Comparison of ENCODE assay signal across 6 cellular contexts in genomic region chr10:29570248-29570647, GRCh38.
DNase-seq lines count a peak whose midpoint lies in the region; ATAC-seq, FAIRE-seq and TF ChIP-seq lines count a peak whose summit lies in the region.
"Not testable (repeated sequence)": the region's sequence is repeated elsewhere in the genome, so short reads cannot be mapped to it uniquely, and the experiment has no call there.

No MANE protein-coding gene starts in this region.

- DNase-seq in D721Med (ENCODE audit: insufficient read length, low spot score); HTR-8/SVneo (ENCODE audit: insufficient read length, low spot score); SK-N-SH; GM12878 (ENCODE audit: low read depth, low spot score); hepatocyte (ENCODE audit: low spot score); pancreas: not testable (repeated sequence)

- in situ Hi-C loops in GM12878 (cut with MboI): not testable (repeated sequence)

- peak overlapping the region; percentile 53 to 77; a peak in 3 of 4 replicates for H3K27ac ChIP-seq in SK-N-SH (ENCODE audit: low read depth in 2 of 2, low read length in 1 of 2)
- H3K27ac ChIP-seq in GM12878 (ENCODE audit: control insufficient read depth, insufficient read depth); hepatocyte; pancreas: not testable (repeated sequence)

- H3K4me2 ChIP-seq in SK-N-SH: peak overlapping the region; percentile 39; the same call in 1 of the 2 replicates
- H3K4me2 ChIP-seq in GM12878 (ENCODE audit: control insufficient read depth, insufficient read depth): not testable (repeated sequence)
- H3K4me2 ChIP-seq in hepatocyte: peak overlapping the region; percentile 1

- peaks cover 7 to 16% of the 10 kb centered on the region in 2 experiments for H3K4me1 ChIP-seq in SK-N-SH (ENCODE audit: control insufficient read depth in 1 of 2, insufficient read depth in 2 of 2, low read depth in 1 of 2, low read length in 1 of 2)
- not testable (repeated sequence) for H3K4me1 ChIP-seq in GM12878 (ENCODE audit: control insufficient read depth, insufficient read depth, low read length); hepatocyte (ENCODE audit: insufficient read depth); pancreas

- not testable (repeated sequence) for TF ChIP-seq POLR2A in GM12878 (IDR thresholded peaks at IDR 0.05; ENCODE audit: low read depth, low read length)

- not testable (repeated sequence) for TF ChIP-seq CTCF in D721Med (IDR thresholded peaks at IDR 0.05; ENCODE audit: insufficient read depth, missing control alignments); SK-N-SH (IDR thresholded peaks at IDR 0.05); GM12878 (IDR thresholded peaks at IDR 0.05 in 2 of 3, conservative IDR thresholded peaks at IDR 0.05 in 1 of 3; ENCODE audit: control insufficient read depth in 2 of 3, extremely low read depth in 1 of 3, insufficient read depth in 1 of 3, low read depth in 3 of 3, low read length in 3 of 3); hepatocyte (IDR thresholded peaks at IDR 0.05; ENCODE audit: poor library complexity); pancreas (IDR thresholded peaks at IDR 0.05)

- RAD21 ChIA-PET in GM12878 (lab: Charles Lee; ENCODE audit: unreplicated experiment): not testable (repeated sequence)

- ATAC-seq in GM12878: peak; percentile 51
- ATAC-seq in pancreas: not testable (repeated sequence)

- WGBS in SK-N-SH (ENCODE audit: low lambda C conversion rate): 19% methylated on average over 2 of the region's 2 CpGs
- 15% methylated on average over 2 of the region's 2 CpGs for WGBS in GM12878 (ENCODE audit: insufficient coverage, insufficient replicate concordance, low lambda C conversion rate, missing lambda C conversion rate)
- 58% methylated on average over 2 of the region's 2 CpGs for WGBS in hepatocyte (ENCODE audit: low lambda C conversion rate, missing lambda C conversion rate)
- WGBS in pancreas, 2 donors: 31 to 37% methylated on average over 2 of the region's 2 CpGs

- peaks cover 0 to 31% of the 10 kb centered on the region in 2 experiments for H3K36me3 ChIP-seq in SK-N-SH (replicated peaks in 1 of 2; ENCODE audit: control insufficient read depth in 1 of 2, insufficient read depth in 2 of 2, low read length in 1 of 2)
- not testable (repeated sequence) for H3K36me3 ChIP-seq in GM12878 (ENCODE audit: control insufficient read depth in 2 of 2, insufficient read depth in 2 of 2, low read length in 1 of 2); hepatocyte (replicated peaks; ENCODE audit: insufficient read depth, low read depth); pancreas

- not testable (repeated sequence) for H3K9me3 ChIP-seq in SK-N-SH; GM12878 (replicated peaks; ENCODE audit: control insufficient read depth, insufficient read depth, low read length); hepatocyte (ENCODE audit: low read depth); pancreas

- intact Hi-C loops in GM12878 (cut with micrococcal nuclease; ENCODE audit: unreplicated experiment); pancreas (cut with DNase I): not testable (repeated sequence)

- CTCF ChIA-PET in SK-N-SH (lab: Yijun Ruan, JAX): interaction anchor here (0.7 to 2.3 kb wide), 3 partner anchors 14 to 58 kb away, joined by 3 to 11 read pairs (median 5); no protein-coding TSS in a partner anchor
- CTCF ChIA-PET in GM12878 (lab: Yijun Ruan, JAX): interaction anchor here (1.1 to 4.7 kb wide), 6 partner anchors 11 to 177 kb away, joined by 3 to 27 read pairs (median 4); no protein-coding TSS in a partner anchor

- SMC1A ChIA-PET in GM12878 (lab: Charles Lee; ENCODE audit: uncharacterized antibody, unreplicated experiment): interaction anchor here (0.9 to 1.0 kb wide), 2 partner anchors 11 to 163 kb away, joined by 3 read pairs; no protein-coding TSS in a partner anchor

- POLR2A ChIA-PET in SK-N-SH (lab: Yijun Ruan, JAX); GM12878 (lab: Charles Lee): not testable (repeated sequence)

- TF ChIP-seq EP300 in SK-N-SH (IDR thresholded peaks at IDR 0.05; ENCODE audit: borderline replicate concordance in 1 of 2, low read depth in 1 of 2, low read length in 1 of 2); GM12878 (IDR thresholded peaks at IDR 0.05; ENCODE audit: borderline replicate concordance in 1 of 2, control insufficient read depth in 1 of 2, low read depth in 2 of 2, low read length in 2 of 2): not testable (repeated sequence)

- TF ChIP-seq RAD21 in SK-N-SH (IDR thresholded peaks at IDR 0.05; ENCODE audit: low read length); GM12878 (IDR thresholded peaks at IDR 0.05; ENCODE audit: insufficient read depth, low read depth, low read length): not testable (repeated sequence)

- H3K79me2 ChIP-seq in SK-N-SH (ENCODE audit: insufficient read depth): peaks cover 20% of the 10 kb centered on the region
- H3K79me2 ChIP-seq in GM12878 (ENCODE audit: control insufficient read depth, insufficient read depth, low read length); hepatocyte: not testable (repeated sequence)

- H2AFZ ChIP-seq in SK-N-SH (ENCODE audit: low read depth); GM12878 (ENCODE audit: control insufficient read depth, low read depth, low read length); hepatocyte: not testable (repeated sequence)

- not testable (repeated sequence) for BruUV-seq in GM12878 (replicated peaks; lab: Mats Ljungman, UMichigan)

- not testable (repeated sequence) for H3F3A ChIP-seq in SK-N-SH (replicated peaks; ENCODE audit: insufficient read depth)

- H3K27me3 ChIP-seq in SK-N-SH (ENCODE audit: insufficient read depth); GM12878 (replicated peaks in 1 of 2; ENCODE audit: control insufficient read depth in 2 of 2, insufficient read depth in 2 of 2, low read length in 1 of 2); hepatocyte; pancreas: not testable (repeated sequence)

- H3K9ac ChIP-seq in SK-N-SH; GM12878 (ENCODE audit: control insufficient read depth, insufficient read depth, low read length): not testable (repeated sequence)

- not testable (repeated sequence) for H3K4me3 ChIP-seq in SK-N-SH (ENCODE audit: low read depth in 2 of 2, low read length in 1 of 2); GM12878; hepatocyte; pancreas

- H4K20me1 ChIP-seq in SK-N-SH (ENCODE audit: insufficient read depth): peaks cover 33% of the 10 kb centered on the region; the same call in 1 of the 2 replicates
- not testable (repeated sequence) for H4K20me1 ChIP-seq in GM12878 (ENCODE audit: control insufficient read depth, insufficient read depth); hepatocyte (ENCODE audit: insufficient read depth, poor library complexity, severe bottlenecking)

- FAIRE-seq in D721Med (lab: Jason Lieb, UNC) (peak; percentile 78), HTR-8/SVneo (lab: Jason Lieb, UNC) (peak; percentile 63), GM12878 (lab: Jason Lieb, UNC) (peak; percentile 75), pancreas (lab: Jason Lieb, UNC) (peak; percentile 29)

- H3K9me2 ChIP-seq in SK-N-SH; hepatocyte (replicated peaks; ENCODE audit: insufficient read depth): not testable (repeated sequence)
